ENCODE assay signal across 15 cellular contexts in the genomic region with DNA sequence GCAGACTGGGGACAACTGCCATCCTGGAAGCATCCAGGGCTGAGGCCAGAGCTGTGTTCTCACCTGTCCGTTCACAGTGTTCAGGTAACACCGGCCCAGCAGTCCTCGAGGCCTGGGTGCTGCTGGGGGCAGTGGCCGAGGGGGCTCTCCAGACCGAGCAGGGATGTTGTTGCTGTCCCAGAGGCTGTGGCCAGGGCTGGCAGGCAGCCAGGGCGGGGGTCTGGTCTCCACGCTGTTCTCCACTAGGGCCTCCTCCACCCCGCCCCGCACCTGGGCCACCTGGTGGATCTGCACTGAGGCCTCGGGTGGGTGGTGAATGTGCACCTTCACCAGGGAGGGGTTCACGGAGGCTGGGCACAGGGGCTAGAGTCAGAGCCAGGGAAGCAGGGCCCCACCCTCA.
"Had no signal": no experiment of that assay in that cellular context is flagged by ENCODE, and none has a peak within 500 bp of the region (broad histone marks: within the 10 kb centered on the region; RNA-seq: fewer than 3 reads in every experiment).

No MANE protein-coding gene starts in this region.

- H3K27ac ChIP-seq: gastrocnemius medialis, neutrophil, suprapubic skin had no signal

- H3K4me3 ChIP-seq: gastrocnemius medialis, heart left ventricle, suprapubic skin had no signal

- H3K36me3 ChIP-seq: gastrocnemius medialis, neutrophil, suprapubic skin had no signal

- H3K27me3 ChIP-seq: gastrocnemius medialis, heart left ventricle, suprapubic skin had no signal

- DNase-seq: activated CD4-positive, alpha-beta T cell treated with anti-CD3 and anti-CD28 coated beads, Interleukin-2, amount 10 ng/mL, durations not matched to agents 7 days and 5 days; activated CD8-positive, alpha-beta T cell treated with anti-CD3 and anti-CD28 coated beads, Interleukin-2, amount 10 ng/mL, durations not matched to agents 7 days and 5 days; activated naive CD4-positive, alpha-beta T cell treated with Interleukin-2 at 50 U/mL for 16 hours; activated T-cell treated with anti-CD3 and anti-CD28 coated beads, Interleukin-2, amount 50 U/mL, for 24 hours; cortex of kidney; gastrocnemius medialis; kidney glomerular epithelial cell; left ventricle myocardium superior; natural killer cell; retina; stimulated activated naive CD4-positive, alpha-beta T cell treated with Interleukin-2 at 50 U/mL for 16 hours had no signal

- ATAC-seq: activated CD4-positive, CD25-positive, alpha-beta regulatory T cell treated with anti-CD3 and anti-CD28 coated beads, Interleukin-2, amount 50 U/mL, for 24 hours; activated CD8-positive, alpha-beta T cell treated with anti-CD3 and anti-CD28 coated beads, Interleukin-2, amount 10 ng/mL, durations not matched to agents 7 days and 5 days; gastrocnemius medialis; heart left ventricle; left ventricle myocardium superior; natural killer cell had no signal

- H3K9me3 ChIP-seq: gastrocnemius medialis, heart left ventricle, neutrophil, suprapubic skin had no signal
